ENCODE assay signal across 9 cellular contexts in genomic region chr10:91493313-91493712, GRCh38.
DNase-seq lines count a peak whose midpoint lies in the region; ATAC-seq, FAIRE-seq and TF ChIP-seq lines count a peak whose summit lies in the region.
"Had no signal": no experiment of that assay in that cellular context is flagged by ENCODE, and none has a peak within 500 bp of the region (broad histone marks: within the 10 kb centered on the region; RNA-seq: fewer than 3 reads in every experiment).

No MANE protein-coding gene starts in this region.

- intact Hi-C loops in pancreas (cut with DNase I) = loop anchor here in 2 of 3 donors (5.0 to 10.0 kb wide), 2 partner anchors 141 to 144 kb away; partner anchors contain the start of gene PPP1R3C (in 1 of the 2)

- peak; percentile 98 for FAIRE-seq in pancreas (lab: Jason Lieb, UNC)

- CTCF ChIA-PET in GM10248 (lab: Yijun Ruan, JAX) = interaction anchor here (1.1 to 3.8 kb wide), 3 partner anchors 139 to 150 kb away, joined by 3 to 30 read pairs (median 3); no protein-coding TSS in a partner anchor

- no peaks in the 10 kb centered on the region for H3K36me3 ChIP-seq in pancreas

- H3K9me3 ChIP-seq in pancreas = no peaks in the 10 kb centered on the region

- no peaks in the 10 kb centered on the region for H3K27me3 ChIP-seq in pancreas

- peak; percentile 7 for DNase-seq in GM10248 (ENCODE audit: extremely low spot score)
- peak; percentile 16 for DNase-seq in NCI-H345 (lab: John Stamatoyannopoulos, UW)
- DNase-seq in epithelial cell of esophagus (ENCODE audit: low read depth) = peak; percentile 57
- no peak for DNase-seq in pancreas
- no peak for DNase-seq in T1000 (lab: John Stamatoyannopoulos, UW)
- DNase-seq in activated gamma-delta T cell (lab: John Stamatoyannopoulos, UW) = no peak
- DNase-seq in anterior cingulate cortex (lab: John Stamatoyannopoulos, UW) = no peak
- DNase-seq: activated effector memory CD4-positive, alpha-beta T cell treated with Interleukin-2 at 50 U/mL for 16 hours had no signal

- no peak overlapping the region for H3K27ac ChIP-seq in pancreas

- H3K4me3 ChIP-seq in epithelial cell of esophagus (ENCODE audit: low read length) = no peak overlapping the region
- no peak overlapping the region for H3K4me3 ChIP-seq in pancreas

- ATAC-seq in pancreas (peak in 3 of 4 donors; percentile 58 to 84 (median 70)), GM19023 (IDR thresholded peaks at IDR 0.05; ENCODE audit: unreplicated experiment) (no peak)

- H3K4me1 ChIP-seq in pancreas = no peaks in the 10 kb centered on the region

- WGBS in pancreas, 2 donors = 9 to 17% methylated on average over 2 of the region's 2 CpGs

- TF ChIP-seq CTCF in GM10248 (IDR thresholded peaks at IDR 0.05; ENCODE audit: control extremely low read depth, extremely low read depth, low read depth, missing control alignments) (no peak), epithelial cell of esophagus (IDR thresholded peaks at IDR 0.05; ENCODE audit: insufficient read depth, low read depth, low read length, missing control alignments) (peak; percentile 23), pancreas (IDR thresholded peaks at IDR 0.05) (peak in 3 of 4 donors; percentile 12 to 21 (median 17))

- POLR2A ChIA-PET in GM10248 (lab: Yijun Ruan, JAX) = no interaction called here

Comparison
In these comparisons a context has a peak if more than half of its experiments do, and no peak if none do; other contexts are left out.
1. DNase-seq: peak in GM10248 (single experiment), NCI-H345 (single experiment) and epithelial cell of esophagus (single experiment); none in pancreas (0 of 6), T1000 (single experiment), activated gamma-delta T cell (single experiment) and anterior cingulate cortex (0 of 58).